In genomic region chr13:113448545-113448884, GRCh38 we compare ENCODE assay signal across 8 cellular contexts. TPM values are rescaled to one million over a fixed set of nuclear protein-coding genes. Genes with fewer than 3 reads are reported as not detected.
DNase-seq lines count a peak whose midpoint lies in the region; ATAC-seq and TF ChIP-seq lines count a peak whose summit lies in the region.

No MANE protein-coding gene starts in this region.

- H3K9me3 ChIP-seq in BLaER1 treated with 17β-estradiol and CSF1 and Interleukin-3, amounts not matched to agents 10 nM and 100 nM (replicated peaks in 1 of 11) = no peaks in the 10 kb centered on the region
- H3K9me3 ChIP-seq in lower lobe of right lung = no peaks in the 10 kb centered on the region
- no peaks in the 10 kb centered on the region for H3K9me3 ChIP-seq in vagina

- no peak for TF ChIP-seq CTCF in lower lobe of right lung (IDR thresholded peaks at IDR 0.05)
- no peak for TF ChIP-seq CTCF in vagina (IDR thresholded peaks at IDR 0.05)

- DNase-seq in activated naive CD8-positive, alpha-beta T cell treated with anti-CD3 and anti-CD28 coated beads, Interleukin-2, amount 50 U/mL, for 24 hours = no peak
- DNase-seq in lower lobe of right lung (no peak), DMS153 treated with DMSO at 0.1 percent for 48 hours (lab: John Stamatoyannopoulos, UW; ENCODE audit: unreplicated experiment) (no peak), putamen (ENCODE audit: low spot score) (no peak), vagina (ENCODE audit: extremely low spot score in 2 of 2) (no peak)

- peak overlapping the region; percentile 79 to 100 (median 96) for H3K4me2 ChIP-seq in BLaER1 treated with 17β-estradiol and CSF1 and Interleukin-3, amounts not matched to agents 10 nM and 100 nM

- peak overlapping the region in 10 of 11 experiments; percentile 59 to 85 (median 80); a peak in 21 of 22 replicates for H3K9ac ChIP-seq in BLaER1 treated with 17β-estradiol and CSF1 and Interleukin-3, amounts not matched to agents 10 nM and 100 nM

- H3K27me3 Mint-ChIP-seq in activated naive CD8-positive, alpha-beta T cell treated with anti-CD3 and anti-CD28 coated beads, Interleukin-2, amount 50 U/mL, for 24 hours = no peaks in the 10 kb centered on the region

- H4K20me1 ChIP-seq in BLaER1 treated with 17β-estradiol and CSF1 and Interleukin-3, amounts not matched to agents 10 nM and 100 nM = no peaks in the 10 kb centered on the region

- intact Hi-C loops in lower lobe of right lung (cut with DNase I) (no loop called here), vagina (cut with DNase I) (no loop called here)

- H3K27me3 ChIP-seq in BLaER1 treated with 17β-estradiol and CSF1 and Interleukin-3, amounts not matched to agents 10 nM and 100 nM = no peaks in the 10 kb centered on the region
- H3K27me3 ChIP-seq in lower lobe of right lung (ENCODE audit: low read depth) = no peaks in the 10 kb centered on the region
- no peaks in the 10 kb centered on the region for H3K27me3 ChIP-seq in vagina

- H3K4me3 ChIP-seq in BLaER1 treated with 17β-estradiol and CSF1 and Interleukin-3, amounts not matched to agents 10 nM and 100 nM = peak overlapping the region; percentile 38 to 75 (median 58); a peak in 19 of 20 replicates
- H3K4me3 ChIP-seq in lower lobe of right lung (peak overlapping the region; percentile 50), vagina (peak overlapping the region in 1 of 2 donors; percentile 34)

- no peak for TF ChIP-seq POLR2A in vagina (IDR thresholded peaks at IDR 0.05)

- no peaks in the 10 kb centered on the region for H3K9me3 Mint-ChIP-seq in activated naive CD8-positive, alpha-beta T cell treated with anti-CD3 and anti-CD28 coated beads, Interleukin-2, amount 50 U/mL, for 24 hours

- peak; percentile 14 for ATAC-seq in HG03045 (IDR thresholded peaks at IDR 0.05; ENCODE audit: unreplicated experiment)
- no peak for ATAC-seq in activated naive CD8-positive, alpha-beta T cell treated with anti-CD3 and anti-CD28 coated beads, Interleukin-2, amount 50 U/mL, for 24 hours
- peak; percentile 52 to 75 for ATAC-seq in lower lobe of right lung
- no peak for ATAC-seq in GM18867 (IDR thresholded peaks at IDR 0.05; ENCODE audit: unreplicated experiment)

- no peaks in the 10 kb centered on the region for H3K4me1 Mint-ChIP-seq in activated naive CD8-positive, alpha-beta T cell treated with anti-CD3 and anti-CD28 coated beads, Interleukin-2, amount 50 U/mL, for 24 hours

- peak overlapping the region; percentile 72 for H3K4me3 Mint-ChIP-seq in activated naive CD8-positive, alpha-beta T cell treated with anti-CD3 and anti-CD28 coated beads, Interleukin-2, amount 50 U/mL, for 24 hours

- peaks cover 47 to 97% (median 90%) of the 10 kb centered on the region in 10 experiments for H3K4me1 ChIP-seq in BLaER1 treated with 17β-estradiol and CSF1 and Interleukin-3, amounts not matched to agents 10 nM and 100 nM
- H3K4me1 ChIP-seq in lower lobe of right lung = peaks cover 5% of the 10 kb centered on the region
- H3K4me1 ChIP-seq in vagina = no peaks in the 10 kb centered on the region

- peak overlapping the region; percentile 76 to 95 (median 88) for H3K27ac ChIP-seq in BLaER1 treated with 17β-estradiol and CSF1 and Interleukin-3, amounts not matched to agents 10 nM and 100 nM
- H3K27ac ChIP-seq in lower lobe of right lung (peak overlapping the region; percentile 69), vagina (no peak overlapping the region)

- H3K27ac Mint-ChIP-seq in activated naive CD8-positive, alpha-beta T cell treated with anti-CD3 and anti-CD28 coated beads, Interleukin-2, amount 50 U/mL, for 24 hours = no peak overlapping the region

- peaks cover 2% of the 10 kb centered on the region for H3K36me3 Mint-ChIP-seq in activated naive CD8-positive, alpha-beta T cell treated with anti-CD3 and anti-CD28 coated beads, Interleukin-2, amount 50 U/mL, for 24 hours (ENCODE audit: low read depth)

- peaks cover 2 to 14% (median 7%) of the 10 kb centered on the region in 11 experiments; a peak in 14 of 22 replicates for H3K36me3 ChIP-seq in BLaER1 treated with 17β-estradiol and CSF1 and Interleukin-3, amounts not matched to agents 10 nM and 100 nM
- peaks cover 7% of the 10 kb centered on the region for H3K36me3 ChIP-seq in lower lobe of right lung
- H3K36me3 ChIP-seq in vagina = no peaks in the 10 kb centered on the region

RNA-seq across cellular contexts. Expression of gene ADPRHL1, which starts 4.8 kb away (rescaled TPM):
- 2.7 TPM for total RNA-seq in lower lobe of right lung
- 1.7 TPM for total RNA-seq in vagina

RNA-seq across cellular contexts. Expression of gene DCUN1D2, which starts 42.0 kb away (rescaled TPM):
- 16.8 TPM for total RNA-seq in lower lobe of right lung
- 13.3 TPM for total RNA-seq in vagina

Comparison
In these comparisons a context has a peak if more than half of its experiments do, and no peak if none do; other contexts are left out.
1. ATAC-seq: peak in HG03045 (single experiment) and lower lobe of right lung (2 of 2); none in activated naive CD8-positive, alpha-beta T cell treated with anti-CD3 and anti-CD28 coated beads, Interleukin-2, amount 50 U/mL, for 24 hours (single experiment) and GM18867 (single experiment).